9 cellular contexts compared by ENCODE assay signal in the genomic region with DNA sequence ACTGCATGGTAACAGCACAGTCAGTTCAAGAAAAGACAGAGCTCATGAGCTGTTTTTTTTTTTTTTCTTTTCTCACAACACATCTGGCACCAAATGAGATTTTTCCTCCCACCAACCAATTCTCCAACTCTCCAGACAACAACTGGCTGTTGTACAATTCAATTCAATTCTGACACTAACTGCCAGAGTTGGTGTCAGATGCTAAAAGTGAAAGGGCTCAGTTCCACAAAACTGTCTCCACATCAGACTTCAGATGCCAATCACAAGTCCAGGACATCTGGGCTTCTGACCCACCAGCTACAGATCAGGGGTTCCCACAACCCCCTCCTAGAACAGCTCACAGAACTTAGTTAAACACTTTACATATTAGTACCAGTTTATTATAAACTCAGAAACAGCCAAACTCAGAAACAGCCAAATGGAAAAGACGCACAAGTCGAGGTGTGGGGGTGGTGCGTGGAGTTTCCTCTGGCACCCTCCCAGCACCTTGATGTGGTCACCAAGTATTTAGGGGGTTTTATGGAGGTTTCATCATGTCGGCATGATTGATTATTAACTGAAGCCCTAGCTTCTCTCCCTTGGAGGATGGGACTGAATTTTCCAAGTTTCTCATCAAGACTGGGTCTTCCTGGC. TPM values are rescaled to one million over a fixed set of nuclear protein-coding genes. Genes with fewer than 3 reads are reported as not detected.
DNase-seq lines count a peak whose midpoint lies in the region; ATAC-seq and TF ChIP-seq lines count a peak whose summit lies in the region.
"Had no signal": no experiment of that assay in that cellular context is flagged by ENCODE, and none has a peak within 500 bp of the region (broad histone marks: within the 10 kb centered on the region; RNA-seq: fewer than 3 reads in every experiment).

No MANE protein-coding gene starts in this region.

- no peak overlapping the region for H3K4me3 ChIP-seq in CD4-positive, alpha-beta memory T cell (ENCODE audit: low read length in 2 of 2)
- peak overlapping the region; percentile 20 for H3K4me3 ChIP-seq in epithelial cell of proximal tubule (ENCODE audit: low read depth, low read length)
- H3K4me3 ChIP-seq in ascending aorta: no peak overlapping the region
- H3K4me3 ChIP-seq: SK-N-MC had no signal

- peak; percentile 39 to 79 (median 53) for DNase-seq in CD4-positive, alpha-beta memory T cell
- DNase-seq in T-helper 22 cell (ENCODE audit: low read depth) (peak; percentile 15), epithelial cell of proximal tubule (ENCODE audit: low read depth) (peak; percentile 80), NOMO-1 treated with dmso at 0.1 percent for 144 hours (lab: John Stamatoyannopoulos, UW; ENCODE audit: unreplicated experiment) (no peak), ascending aorta (ENCODE audit: low spot score in 2 of 2) (no peak), OCI-M1 (lab: John Stamatoyannopoulos, UW) (no peak), left ventricle myocardium superior (no peak)

- H3K27ac Mint-ChIP-seq in CD4-positive, alpha-beta memory T cell: peak overlapping the region in 5 of 7 donors; percentile 43 to 87 (median 76)

- no peak overlapping the region for H3K27ac ChIP-seq in CD4-positive, alpha-beta memory T cell (ENCODE audit: low read depth, low read length)
- no peak overlapping the region for H3K27ac ChIP-seq in ascending aorta
- H3K27ac ChIP-seq: SK-N-MC had no signal

- peaks cover 17 to 22% (median 19%) of the 10 kb centered on the region in 4 donors for H3K4me1 Mint-ChIP-seq in CD4-positive, alpha-beta memory T cell

- H3K9me3 ChIP-seq in CD4-positive, alpha-beta memory T cell (ENCODE audit: control insufficient read depth in 1 of 2, low read length in 2 of 2): no peaks in the 10 kb centered on the region
- H3K9me3 ChIP-seq in ascending aorta: no peaks in the 10 kb centered on the region

- H3K4me1 ChIP-seq in CD4-positive, alpha-beta memory T cell (ENCODE audit: insufficient read depth, low read length): peaks cover 18% of the 10 kb centered on the region
- no peaks in the 10 kb centered on the region for H3K4me1 ChIP-seq in ascending aorta

- no peak for TF ChIP-seq CTCF in epithelial cell of proximal tubule (conservative IDR thresholded peaks at IDR 0.05; ENCODE audit: low read depth, low read length)
- no peak for TF ChIP-seq CTCF in ascending aorta (IDR thresholded peaks at IDR 0.05)

- peaks cover 0 to 2% (median 0%) of the 10 kb centered on the region in 8 donors for H3K9me3 Mint-ChIP-seq in CD4-positive, alpha-beta memory T cell

- CTCF ChIA-PET in CD4-positive, alpha-beta memory T cell (lab: Charles Lee; ENCODE audit: partially characterized antibody): interaction anchor here (0.7 to 3.2 kb wide), 10 partner anchors 13 to 298 kb away, joined by 3 to 21 read pairs (median 4); no protein-coding TSS in a partner anchor

- H3K27me3 ChIP-seq in CD4-positive, alpha-beta memory T cell (ENCODE audit: insufficient read depth, low read length): no peaks in the 10 kb centered on the region
- no peaks in the 10 kb centered on the region for H3K27me3 ChIP-seq in ascending aorta

- ATAC-seq in GM21825 (IDR thresholded peaks at IDR 0.05; ENCODE audit: unreplicated experiment) (peak; percentile 79), left ventricle myocardium superior (no peak)

- peak overlapping the region in 7 of 8 donors; percentile 15 to 71 (median 51) for H3K4me3 Mint-ChIP-seq in CD4-positive, alpha-beta memory T cell

- H3K36me3 ChIP-seq in CD4-positive, alpha-beta memory T cell (ENCODE audit: insufficient read depth, low read length): no peaks in the 10 kb centered on the region
- H3K36me3 ChIP-seq in ascending aorta: no peaks in the 10 kb centered on the region

- intact Hi-C loops in CD4-positive, alpha-beta memory T cell (cut with micrococcal nuclease): loop anchor here (2.0 kb wide), 1 partner anchor 23 kb away; no protein-coding TSS in a partner anchor
- intact Hi-C loops in ascending aorta (cut with DNase I) (no loop called here), left ventricle myocardium superior (cut with micrococcal nuclease) (no loop called here)

- POLR2A ChIA-PET in CD4-positive, alpha-beta memory T cell (lab: Charles Lee; ENCODE audit: partially characterized antibody): interaction anchor here (0.9 to 1.2 kb wide), 2 partner anchors 14 to 18 kb away, joined by 4 read pairs; no protein-coding TSS in a partner anchor

- H3K27me3 Mint-ChIP-seq in CD4-positive, alpha-beta memory T cell: no peaks in the 10 kb centered on the region

- no peaks in the 10 kb centered on the region for H3K36me3 Mint-ChIP-seq in CD4-positive, alpha-beta memory T cell

RNA-seq across cellular contexts. Expression of a gene that starts 39.2 kb away (rescaled TPM):
- 10 to 100 TPM; 56.8 to 63.2 TPM for total RNA-seq in CD4-positive, alpha-beta memory T cell
- 10 to 100 TPM; 70.1 to 72.7 TPM for polyA plus RNA-seq in CD4-positive, alpha-beta memory T cell
- total RNA-seq in epithelial cell of proximal tubule (27.1 and 33.8 TPM in 2 replicates), ascending aorta (1.3 TPM), left ventricle myocardium superior (6.8 TPM)

Comparison
In these comparisons a context has a peak if more than half of its experiments do, and no peak if none do; other contexts are left out.
1. DNase-seq: peak in CD4-positive, alpha-beta memory T cell (5 of 5), T-helper 22 cell (single experiment) and epithelial cell of proximal tubule (single experiment); none in NOMO-1 treated with dmso at 0.1 percent for 144 hours (single experiment), ascending aorta (0 of 2), OCI-M1 (single experiment) and left ventricle myocardium superior (single experiment).